8 cellular contexts compared by ENCODE assay signal in the genomic region with DNA sequence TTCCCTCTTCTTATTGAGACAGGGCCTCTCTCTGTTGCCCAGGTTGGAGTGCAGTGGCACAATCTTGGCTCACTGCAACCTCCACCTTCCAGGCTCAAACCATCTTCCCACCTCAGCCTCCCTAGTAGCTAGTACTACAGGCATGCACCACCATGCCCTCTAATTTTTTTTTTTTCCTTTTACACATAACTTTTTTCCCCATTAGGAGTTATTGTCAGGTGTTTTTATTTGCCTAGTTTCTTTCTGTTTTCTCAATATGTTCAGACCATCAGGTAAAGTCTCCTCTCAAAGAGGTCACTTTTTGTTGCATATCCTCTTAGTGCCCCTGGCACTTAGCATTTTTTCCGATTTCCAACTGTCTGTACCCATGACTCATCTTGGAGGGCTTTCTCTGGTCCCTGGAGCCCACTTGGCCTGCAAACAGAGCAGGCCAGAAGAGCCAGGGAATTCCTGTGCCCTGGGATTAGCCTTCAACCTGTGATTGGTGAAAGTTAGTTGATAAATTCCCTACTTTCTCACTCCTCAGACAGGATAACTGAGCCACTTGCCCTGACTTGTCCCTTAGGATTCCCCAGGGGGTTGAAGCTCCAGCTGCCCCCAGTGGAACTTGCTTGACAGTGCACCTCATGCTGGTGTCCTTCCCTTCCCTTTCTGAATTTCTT. TPM values are rescaled to one million over a fixed set of nuclear protein-coding genes. Genes with fewer than 3 reads are reported as not detected.
DNase-seq lines count a peak whose midpoint lies in the region; ATAC-seq, FAIRE-seq and TF ChIP-seq lines count a peak whose summit lies in the region.

No MANE protein-coding gene starts in this region.

- POLR2A ChIA-PET in activated B cell treated with CpG ODN at 0.5 μM for 24 hours (lab: Charles Lee), result no interaction called here

- DNase-seq in CD1c-positive myeloid dendritic cell (ENCODE audit: extremely low spot score) (peak; percentile 26), GM18507 (ENCODE audit: extremely low spot score, insufficient read length, low read depth) (peak; percentile 22), NCI-H146 treated with DMSO at 0.1 percent for 48 hours (lab: John Stamatoyannopoulos, UW; ENCODE audit: unreplicated experiment) (peak; percentile 19), activated B cell treated with CpG ODN at 0.5 μM for 24 hours (no peak), fibroblast of mammary gland (ENCODE audit: low read depth) (peak; percentile 55), pancreas (peak in 1 of 6 donors; percentile 49), cortex of kidney (lab: John Stamatoyannopoulos, UW) (no peak)

- H3K4me3 ChIP-seq in fibroblast of mammary gland (ENCODE audit: control insufficient read depth, low read depth, low read length) (no peak overlapping the region), pancreas (no peak overlapping the region)

- H3K9me3 ChIP-seq in pancreas, result no peaks in the 10 kb centered on the region

- peak overlapping the region; percentile 53 for H3K4me3 Mint-ChIP-seq in activated B cell treated with CpG ODN at 0.5 μM for 24 hours

- CTCF ChIA-PET in activated B cell treated with CpG ODN at 0.5 μM for 24 hours (lab: Charles Lee), result interaction anchor here (1.5 kb wide), 1 partner anchor 9 kb away, joined by 3 read pairs; no protein-coding TSS in a partner anchor

- peaks cover 0 to under 1% (median 0%) of the 10 kb centered on the region in 3 donors for H3K36me3 ChIP-seq in pancreas

- H3K27me3 Mint-ChIP-seq in activated B cell treated with CpG ODN at 0.5 μM for 24 hours, result no peaks in the 10 kb centered on the region

- intact Hi-C loops in activated B cell treated with CpG ODN at 0.5 μM for 24 hours (cut with micrococcal nuclease), result loop anchor here (5.0 kb wide), 2 partner anchors 145 to 1425 kb away; partner anchors contain the start of genes MAP10 and TSNAX
- intact Hi-C loops in pancreas (cut with DNase I), result loop anchor here in 1 of 3 donors (10.0 kb wide), 1 partner anchor 318 kb away; the partner anchor contains the start of gene SIPA1L2

- H3K4me1 ChIP-seq in pancreas, result peaks cover 0 to 14% (median 5%) of the 10 kb centered on the region in 3 donors

- H3K27ac Mint-ChIP-seq in activated B cell treated with CpG ODN at 0.5 μM for 24 hours, result no peak overlapping the region

- H3K36me3 Mint-ChIP-seq in activated B cell treated with CpG ODN at 0.5 μM for 24 hours (ENCODE audit: low read depth), result peaks cover 23% of the 10 kb centered on the region

- peaks cover 32% of the 10 kb centered on the region for H3K4me1 Mint-ChIP-seq in activated B cell treated with CpG ODN at 0.5 μM for 24 hours

- H3K27ac ChIP-seq in pancreas, result no peak overlapping the region

- TF ChIP-seq CTCF in activated B cell treated with CpG ODN at 0.5 μM for 24 hours (IDR thresholded peaks at IDR 0.05) (no peak), fibroblast of mammary gland (conservative IDR thresholded peaks at IDR 0.05; ENCODE audit: control insufficient read depth, insufficient read depth, low read depth, low read length) (peak; percentile 69), pancreas (IDR thresholded peaks at IDR 0.05) (peak; percentile 34 to 64 (median 44))

- ATAC-seq in HG02970 (IDR thresholded peaks at IDR 0.05; ENCODE audit: low FRiP score, unreplicated experiment) (peak; percentile 30), activated B cell treated with CpG ODN at 0.5 μM for 24 hours (ENCODE audit: low read depth) (peak; percentile 40), pancreas (peak in 3 of 4 donors; percentile 33 to 55 (median 37))

- FAIRE-seq in GM18507 (lab: Jason Lieb, UNC) (peak; percentile 79), pancreas (lab: Jason Lieb, UNC) (no peak)

- H3K9me3 Mint-ChIP-seq in activated B cell treated with CpG ODN at 0.5 μM for 24 hours, result no peaks in the 10 kb centered on the region

- WGBS in pancreas, 2 donors, result 93 to 100% methylated on average over 1 of the region's 1 CpG

- H3K27me3 ChIP-seq in pancreas, result no peaks in the 10 kb centered on the region

RNA-seq across cellular contexts. Expression of gene NTPCR, which starts 2.2 kb away (rescaled TPM):
- total RNA-seq in activated B cell treated with CpG ODN at 0.5 μM for 24 hours (17.8 and 19.2 TPM in 2 replicates), pancreas (10 to 100 TPM in 5 of 6 donors, 1 to 10 TPM in 1; 10.0 to 24.6 (median 19.1) TPM)
- polyA plus RNA-seq in pancreas, result 10 to 100 TPM; 23.0 to 40.6 TPM

Comparison
In these comparisons a context has a peak if more than half of its experiments do, and no peak if none do; other contexts are left out.
1. DNase-seq: peak in CD1c-positive myeloid dendritic cell (single experiment), GM18507 (single experiment), NCI-H146 treated with DMSO at 0.1 percent for 48 hours (single experiment) and fibroblast of mammary gland (single experiment); none in activated B cell treated with CpG ODN at 0.5 μM for 24 hours (single experiment) and cortex of kidney (single experiment).
2. Peak in every context shown above with its lines, with median percentiles within 50 percentile points of each other: ATAC-seq.